Comparison of ENCODE assay signal across 13 cellular contexts in genomic region chr10:24930427-24930826, GRCh38. TPM values are rescaled to one million over a fixed set of nuclear protein-coding genes. Genes with fewer than 3 reads are reported as not detected.
DNase-seq lines count a peak whose midpoint lies in the region; ATAC-seq lines count a peak whose summit lies in the region.
"Had no signal": no experiment of that assay in that cellular context is flagged by ENCODE, and none has a peak within 500 bp of the region (broad histone marks: within the 10 kb centered on the region; RNA-seq: fewer than 3 reads in every experiment).

No MANE protein-coding gene starts in this region.

- no peak overlapping the region for H2BK120ac ChIP-seq in mesenchymal stem cell (ENCODE audit: low read depth, low read length)

- no peak overlapping the region for H3K23ac ChIP-seq in mesenchymal stem cell (ENCODE audit: low read length in 2 of 2)

- H3K14ac ChIP-seq in mesenchymal stem cell (ENCODE audit: low read length in 2 of 2) = no peak overlapping the region

- H3K27me3 ChIP-seq in right cardiac atrium (ENCODE audit: control insufficient read depth, insufficient read depth) (no peaks in the 10 kb centered on the region), mesenchymal stem cell (ENCODE audit: control insufficient read depth in 1 of 2, insufficient read depth in 1 of 2, low read length in 2 of 2) (peaks cover 0 to 3% of the 10 kb centered on the region in 2 experiments)
- H3K27me3 ChIP-seq: testis had no signal

- no peaks in the 10 kb centered on the region for H3K9me3 ChIP-seq in right cardiac atrium (ENCODE audit: control insufficient read depth, low read length)
- no peaks in the 10 kb centered on the region for H3K9me3 ChIP-seq in mesenchymal stem cell (ENCODE audit: control insufficient read depth, low read length)
- H3K9me3 ChIP-seq: testis had no signal

- no peak overlapping the region for H2BK15ac ChIP-seq in mesenchymal stem cell (ENCODE audit: low read depth, poor library complexity, severe bottlenecking)

- intact Hi-C loops in right cardiac atrium (cut with DNase I) = no loop called here

- H2BK12ac ChIP-seq in mesenchymal stem cell (ENCODE audit: low read length in 2 of 2) = no peak overlapping the region

- no peak overlapping the region for H3K18ac ChIP-seq in mesenchymal stem cell (ENCODE audit: low read depth in 1 of 2, low read length in 2 of 2)

- H3K4ac ChIP-seq in mesenchymal stem cell (ENCODE audit: low read depth in 1 of 2, low read length in 2 of 2) = no peak overlapping the region

- H3K36me3 ChIP-seq in mesenchymal stem cell (ENCODE audit: control insufficient read depth in 1 of 2, insufficient read depth in 2 of 2, low read depth in 1 of 2, low read length in 2 of 2) = peaks cover 4 to 7% of the 10 kb centered on the region in 2 experiments

- no peak overlapping the region for H4K91ac ChIP-seq in mesenchymal stem cell (ENCODE audit: low read length)

- ATAC-seq in GM19023 (IDR thresholded peaks at IDR 0.05; ENCODE audit: unreplicated experiment) = peak; percentile 70
- ATAC-seq in HG02759 (IDR thresholded peaks at IDR 0.05; ENCODE audit: unreplicated experiment) = peak; percentile 92
- ATAC-seq in HG03558 (IDR thresholded peaks at IDR 0.05; ENCODE audit: extremely low read depth, unreplicated experiment) = peak; percentile 66
- ATAC-seq in right cardiac atrium = no peak
- ATAC-seq: sciatic nerve had no signal

- no peak overlapping the region for H2AK5ac ChIP-seq in mesenchymal stem cell (ENCODE audit: low read length, severe bottlenecking)

- WGBS in right cardiac atrium = 70% methylated on average over 2 of the region's 2 CpGs
- WGBS in mesenchymal stem cell = 60% methylated on average over 1 of the region's 2 CpGs

- no peak overlapping the region for H3K27ac ChIP-seq in right cardiac atrium (ENCODE audit: low read length)
- H3K27ac ChIP-seq in mesenchymal stem cell (ENCODE audit: low read length, poor library complexity, severe bottlenecking) = no peak overlapping the region
- H3K27ac ChIP-seq: testis had no signal

- DNase-seq in renal cortical epithelial cell (ENCODE audit: low read depth) (peak; percentile 66), COR-L47 (lab: John Stamatoyannopoulos, UW) (no peak), right cardiac atrium (no peak), mesenchymal stem cell (no peak)
- DNase-seq: DMS 273 treated with DMSO at 0.1 percent for 48 hours, HFFc6, KBM-7, NCI-H2081, testis had no signal

- H4K8ac ChIP-seq in mesenchymal stem cell (ENCODE audit: low read length) = no peak overlapping the region

- peaks cover 4% of the 10 kb centered on the region for H3K79me1 ChIP-seq in mesenchymal stem cell (replicated peaks; ENCODE audit: low read length, poor library complexity, severe bottlenecking)

- peaks cover 4% of the 10 kb centered on the region for H3K4me1 ChIP-seq in right cardiac atrium (ENCODE audit: control insufficient read depth, insufficient read depth, low read length)
- peaks cover 1% of the 10 kb centered on the region for H3K4me1 ChIP-seq in mesenchymal stem cell (ENCODE audit: control insufficient read depth, insufficient read depth, low read depth, low read length)
- H3K4me1 ChIP-seq: testis had no signal

- no peak overlapping the region for H2BK5ac ChIP-seq in mesenchymal stem cell (ENCODE audit: low read depth, low read length, poor library complexity, severe bottlenecking)

- no peak overlapping the region for H3K4me2 ChIP-seq in mesenchymal stem cell (ENCODE audit: low read length, poor library complexity, severe bottlenecking)

- no peak overlapping the region for H3K4me3 ChIP-seq in right cardiac atrium (ENCODE audit: low read length)
- H3K4me3 ChIP-seq in mesenchymal stem cell (ENCODE audit: insufficient read depth in 1 of 2, low read depth in 1 of 2, low read length in 2 of 2) = no peak overlapping the region
- H3K4me3 ChIP-seq: testis had no signal

- H2AFZ ChIP-seq in mesenchymal stem cell (ENCODE audit: low read depth, low read length) = no peak overlapping the region

- no peak overlapping the region for H3K9ac ChIP-seq in mesenchymal stem cell (ENCODE audit: low read length)

RNA-seq across cellular contexts. Expression of gene PRTFDC1, which starts 22.0 kb away (rescaled TPM):
- total RNA-seq in renal cortical epithelial cell (12.2 and 13.7 TPM in 2 replicates), right cardiac atrium (10 to 100 TPM in 3 of 4 donors, 1 to 10 TPM in 1; 8.6 to 11.2 (median 10.6) TPM)
- 7.6 TPM for polyA plus RNA-seq in right cardiac atrium
- 13.7 TPM for polyA plus RNA-seq in mesenchymal stem cell (2013, experiment 1 of 2)
- polyA plus RNA-seq in mesenchymal stem cell (2013, experiment 2 of 2) = 14.3 TPM

Comparison
In these comparisons a context has a peak if more than half of its experiments do, and no peak if none do; other contexts are left out.
1. ATAC-seq: peak in GM19023 (single experiment), HG02759 (single experiment) and HG03558 (single experiment); none in right cardiac atrium (0 of 2).